1 cellular context compared by ENCODE assay signal in genomic region chr5:113491022-113491421, GRCh38.
TF ChIP-seq lines count a peak whose summit lies in the region.

No MANE protein-coding gene starts in this region.

TF ChIP-seq in IMR-90, 13 proteins besides CTCF, POLR2A, EP300 and RAD21 (continued from another document):
- TF ChIP-seq FOS (IDR thresholded peaks at IDR 0.05; ENCODE audit: low read depth, low read length) (no peak), MAFK (IDR thresholded peaks at IDR 0.05; ENCODE audit: low read depth, low read length) (no peak), BHLHE40 (IDR thresholded peaks at IDR 0.05; ENCODE audit: low read depth, low read length) (no peak), MXI1 (IDR thresholded peaks at IDR 0.05; ENCODE audit: borderline replicate concordance, low read depth, low read length) (no peak), MAZ (IDR thresholded peaks at IDR 0.05; ENCODE audit: borderline replicate concordance, low read depth, low read length) (no peak)
TF ChIP-seq in IMR-90: peak in this region for 0.
